Comparison of ENCODE assay signal across 8 cellular contexts in the genomic region with DNA sequence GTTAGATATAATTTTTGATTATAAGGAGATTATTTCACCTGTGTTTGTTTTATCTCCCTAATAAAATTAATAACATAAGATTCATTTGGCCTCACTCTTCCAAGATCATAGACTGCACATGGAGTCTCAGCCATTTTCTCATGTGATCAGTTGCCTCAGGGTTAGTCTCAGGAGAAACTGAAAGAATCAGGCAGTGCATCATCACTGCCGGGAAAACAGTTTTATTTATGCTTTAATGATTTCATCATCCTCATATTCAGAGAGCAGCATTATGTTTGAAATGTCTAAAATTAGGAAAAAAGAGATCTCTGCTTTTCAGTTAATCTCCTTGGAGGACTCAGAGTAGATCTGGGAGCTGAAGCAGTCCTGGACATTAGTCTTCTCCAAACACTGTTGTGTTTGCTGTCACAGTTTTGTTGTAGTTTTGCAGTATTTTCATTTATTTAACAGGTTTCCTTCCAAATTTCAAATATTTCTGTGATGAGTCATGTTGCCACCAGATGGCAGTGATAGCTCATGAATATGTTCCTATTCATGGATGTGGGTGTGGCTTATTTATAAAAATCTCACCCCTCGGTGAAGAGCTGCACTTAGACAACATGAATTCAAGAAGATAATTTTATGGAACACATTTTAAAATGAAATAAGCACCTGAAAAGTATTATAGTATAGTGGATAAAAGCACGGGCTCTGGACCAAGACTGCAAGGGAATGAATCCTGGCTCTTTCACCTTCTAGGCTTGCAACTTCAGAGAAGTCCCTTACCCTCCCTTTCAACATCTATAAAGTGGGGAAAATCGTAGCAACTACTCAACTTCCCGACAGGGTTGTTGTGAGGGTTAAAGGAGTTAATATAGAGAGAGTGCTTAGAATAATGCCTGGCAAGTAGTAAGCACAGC. TPM values are rescaled to one million over a fixed set of nuclear protein-coding genes. Genes with fewer than 3 reads are reported as not detected.
DNase-seq lines count a peak whose midpoint lies in the region; ATAC-seq, FAIRE-seq and TF ChIP-seq lines count a peak whose summit lies in the region.

No MANE protein-coding gene starts in this region.

- ATAC-seq in left cardiac atrium (peak; percentile 55 to 81), HG02970 (IDR thresholded peaks at IDR 0.05; ENCODE audit: low FRiP score, unreplicated experiment) (no peak)

- DNase-seq in Caki2 (ENCODE audit: low read depth), result peak; percentile 45
- DNase-seq in H54 (ENCODE audit: insufficient read length, low spot score), result peak; percentile 30
- DNase-seq in NCI-H345 treated with DMSO at 0.1 percent for 48 hours (lab: John Stamatoyannopoulos, UW; ENCODE audit: unreplicated experiment), result peak; percentile 79
- DNase-seq in amniotic epithelial cell (ENCODE audit: low read depth), result peak; percentile 89
- DNase-seq in left cardiac atrium, result no peak
- DNase-seq in retinal pigment epithelial cell (ENCODE audit: low read depth), result peak; percentile 28
- DNase-seq in ureter (ENCODE audit: low spot score), result no peak

- intact Hi-C loops in left cardiac atrium (cut with DNase I), result loop anchor here (5.0 to 10.0 kb wide), 3 partner anchors 111 to 621 kb away; no protein-coding TSS in a partner anchor

- peak; percentile 41 for TF ChIP-seq CTCF in retinal pigment epithelial cell (conservative IDR thresholded peaks at IDR 0.05; ENCODE audit: low read depth, low read length)

- peak overlapping the region; percentile 2 for H3K4me3 ChIP-seq in retinal pigment epithelial cell (ENCODE audit: low read length)

- TF ChIP-seq POLR2A in H54 (IDR thresholded peaks at IDR 0.05; ENCODE audit: low read depth, low read length), result no peak

- peak; percentile 61 for FAIRE-seq in H54 (lab: Jason Lieb, UNC)

- in situ Hi-C loops in Caki2 (cut with HindIII; ENCODE audit: low pct_unique_long_range_greater_than_20kb, low sequenced_read_pairs), result no loop called here

RNA-seq across cellular contexts. Expression of a gene that starts 31.2 kb away (rescaled TPM):
- 37.3 and 40.0 TPM in 2 replicates for total RNA-seq in Caki2 (2014; rRNA removed; shearing (Covaris generic); ENCODE audit: low replicate concordance)
- total RNA-seq in left cardiac atrium (10 to 100 TPM in 1 of 2 donors, 1 to 10 TPM in 1; 9.0 to 12.3 TPM), ureter (31.5 TPM)

RNA-seq across cellular contexts. Expression of a gene that starts 48.5 kb away (rescaled TPM):
- total RNA-seq in Caki2 (2014; rRNA removed; shearing (Covaris generic); ENCODE audit: low replicate concordance), result 0.30 and 0.35 TPM in 2 replicates
- total RNA-seq in left cardiac atrium, result 1 to 10 TPM; 1.4 to 1.6 TPM
- total RNA-seq in ureter, result 8.4 TPM

Comparison
In these comparisons a context has a peak if more than half of its experiments do, and no peak if none do; other contexts are left out.
1. DNase-seq: peak in Caki2 (single experiment), H54 (single experiment), NCI-H345 treated with DMSO at 0.1 percent for 48 hours (single experiment), amniotic epithelial cell (single experiment) and retinal pigment epithelial cell (single experiment); none in left cardiac atrium (single experiment) and ureter (single experiment).